In genomic region chr17:19448341-19449268, GRCh38 we compare ENCODE assay signal across 1 cellular context.
TF ChIP-seq lines count a peak whose summit lies in the region.

No MANE protein-coding gene starts in this region.

TF ChIP-seq in K562, 482 proteins besides CTCF, POLR2A, EP300 and RAD21 (continued from another document):
- peak; percentile 72 for TF ChIP-seq PKNOX1 (IDR thresholded peaks at IDR 0.05)
- TF ChIP-seq BHLHE40 (IDR thresholded peaks at IDR 0.05; ENCODE audit: low read length): no peak
- no peak for TF ChIP-seq ARID4B (CRISPR knock-in tag; IDR thresholded peaks at IDR 0.05)
- TF ChIP-seq NFIC (IDR thresholded peaks at IDR 0.05): no peak
- no peak for TF ChIP-seq ZNF551 (CRISPR knock-in tag; IDR thresholded peaks at IDR 0.05)
- peak in 1 of 2 experiments; percentile 21; a peak in 1 of 4 replicates for TF ChIP-seq KDM1A (IDR thresholded peaks at IDR 0.05)
- no peak for TF ChIP-seq NR2C2 (CRISPR knock-in tag; IDR thresholded peaks at IDR 0.05)
- TF ChIP-seq NR2C2 (tag; IDR thresholded peaks at IDR 0.05): peak; percentile 91
- TF ChIP-seq MAX (CRISPR knock-in tag; IDR thresholded peaks at IDR 0.05): no peak
- TF ChIP-seq ETV1 (tag; conservative IDR thresholded peaks at IDR 0.05; ENCODE audit: low read depth): peak; percentile 41; the same call in 1 of the 2 replicates
- no peak for TF ChIP-seq MXD1 (CRISPR knock-in tag; IDR thresholded peaks at IDR 0.05; ENCODE audit: borderline replicate concordance, poor library complexity, severe bottlenecking)
- no peak for TF ChIP-seq ZNF253 (CRISPR knock-in tag; conservative IDR thresholded peaks at IDR 0.05)
- no peak for TF ChIP-seq BRCA1 (IDR thresholded peaks at IDR 0.05)
- no peak for TF ChIP-seq BRCA1 (CRISPR knock-in tag; IDR thresholded peaks at IDR 0.05)
- 0 out of 4 replicates have a peak, but pooled peaks of 1 of the 2 experiments have one; percentile 43 for TF ChIP-seq TEAD1 (CRISPR knock-in tag; IDR thresholded peaks at IDR 0.05)
- TF ChIP-seq BCLAF1 (IDR thresholded peaks at IDR 0.05; ENCODE audit: borderline replicate concordance in 1 of 2, control insufficient read depth in 1 of 2, low read depth in 2 of 2, low read length in 1 of 2): no peak
- TF ChIP-seq DMBX1 (CRISPR knock-in tag; IDR thresholded peaks at IDR 0.05; ENCODE audit: borderline replicate concordance): no peak
- peak; percentile 75 for TF ChIP-seq FOXJ2 (tag; IDR thresholded peaks at IDR 0.05)
- TF ChIP-seq PML (IDR thresholded peaks at IDR 0.05; ENCODE audit: low read length): no peak
- TF ChIP-seq CREB3 (tag; conservative IDR thresholded peaks at IDR 0.05; ENCODE audit: low read depth): no peak
- TF ChIP-seq RNF219 (CRISPR knock-in tag; IDR thresholded peaks at IDR 0.05): no peak
- TF ChIP-seq TAL1 (IDR thresholded peaks at IDR 0.05): peak; percentile 34; the same call in 1 of the 2 replicates
TF ChIP-seq in K562: peak in this region for 20.
